ENCODE assay signal across 15 cellular contexts in the genomic region with DNA sequence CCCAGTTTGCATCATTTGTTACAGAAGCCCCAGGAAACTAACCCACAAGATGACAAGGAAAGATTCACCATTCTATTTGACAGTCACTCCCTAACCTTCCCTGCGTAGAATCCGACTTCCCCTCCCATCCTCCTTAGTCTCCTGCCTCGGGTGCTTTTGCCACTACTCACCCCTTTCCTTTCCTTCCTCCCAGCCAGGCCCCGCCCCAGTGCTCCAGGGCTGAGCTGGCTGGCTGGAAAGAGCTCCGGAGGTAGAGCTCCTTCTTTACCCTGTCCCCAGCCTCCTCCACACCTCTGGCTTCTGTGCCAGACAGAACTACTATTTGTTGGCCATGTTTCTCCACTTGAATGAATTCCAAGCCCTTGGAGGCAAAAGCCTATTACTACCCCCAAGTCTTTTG.
DNase-seq lines count a peak whose midpoint lies in the region; ATAC-seq, FAIRE-seq and TF ChIP-seq lines count a peak whose summit lies in the region.
"Had no signal": no experiment of that assay in that cellular context is flagged by ENCODE, and none has a peak within 500 bp of the region (broad histone marks: within the 10 kb centered on the region; RNA-seq: fewer than 3 reads in every experiment).

No MANE protein-coding gene starts in this region.

- H3K27ac ChIP-seq in astrocyte (ENCODE audit: low read depth, low read length) (no peak overlapping the region), left lung (no peak overlapping the region), smooth muscle cell (ENCODE audit: low read depth) (no peak overlapping the region)
- H3K27ac ChIP-seq: ascending aorta, coronary artery had no signal

- H3K4me3 ChIP-seq in astrocyte (ENCODE audit: insufficient read depth, low read depth, low read length) (no peak overlapping the region), left lung (no peak overlapping the region), lower leg skin (ENCODE audit: low read depth, poor library complexity, severe bottlenecking) (no peak overlapping the region), smooth muscle cell (no peak overlapping the region)
- H3K4me3 ChIP-seq: ascending aorta, coronary artery had no signal

- H4K20me1 ChIP-seq in astrocyte (ENCODE audit: insufficient read depth, low read length) (no peaks in the 10 kb centered on the region), smooth muscle cell (ENCODE audit: low read depth) (no peaks in the 10 kb centered on the region)

- peaks cover 3% of the 10 kb centered on the region for H3K4me1 Mint-ChIP-seq in astrocyte (ENCODE audit: low read depth, unreplicated experiment)
- H3K4me1 Mint-ChIP-seq: activated CD4-positive, alpha-beta T cell treated with anti-CD3 and anti-CD28 coated beads, Interleukin-2, amount 10 ng/mL, durations not matched to agents 24 days and 14 days; stimulated activated naive CD8-positive, alpha-beta T cell treated with anti-CD3 and anti-CD28 coated beads, Interleukin-15, amount 100 ng/mL, for 72 hours had no signal

- H3K4me2 ChIP-seq in astrocyte (ENCODE audit: low read length) (no peak overlapping the region), smooth muscle cell (no peak overlapping the region)

- no peaks in the 10 kb centered on the region for H3K36me3 Mint-ChIP-seq in astrocyte (ENCODE audit: low read depth, unreplicated experiment)
- H3K36me3 Mint-ChIP-seq: CD8-positive, alpha-beta T cell; mesothelial cell of epicardium had no signal

- H3K36me3 ChIP-seq in astrocyte (ENCODE audit: insufficient read depth, low read length) (no peaks in the 10 kb centered on the region), left lung (no peaks in the 10 kb centered on the region), smooth muscle cell (ENCODE audit: low read depth) (no peaks in the 10 kb centered on the region)
- H3K36me3 ChIP-seq: ascending aorta had no signal

- H3K4me3 Mint-ChIP-seq in astrocyte (ENCODE audit: unreplicated experiment): no peak overlapping the region
- H3K4me3 Mint-ChIP-seq: activated CD4-positive, alpha-beta T cell treated with anti-CD3 and anti-CD28 coated beads, Interleukin-2, amount 10 ng/mL, durations not matched to agents 24 days and 14 days; CD8-positive, alpha-beta T cell; mesothelial cell of epicardium; stimulated activated naive CD8-positive, alpha-beta T cell treated with anti-CD3 and anti-CD28 coated beads, Interleukin-15, amount 100 ng/mL, for 72 hours had no signal

- H3K9ac ChIP-seq in astrocyte (ENCODE audit: low read length): no peak overlapping the region
- H3K9ac ChIP-seq in smooth muscle cell (ENCODE audit: low read depth): no peak overlapping the region

- peak; percentile 90 for ATAC-seq in left lung
- ATAC-seq: CD8-positive, alpha-beta T cell; stimulated activated naive CD8-positive, alpha-beta T cell treated with anti-CD3 and anti-CD28 coated beads, Interleukin-15, amount 100 ng/mL, for 72 hours had no signal

- intact Hi-C loops in left lung (cut with DNase I): no loop called here
- intact Hi-C loops in lower leg skin (cut with DNase I; ENCODE audit: low total_unique reads): no loop called here

- H3K27me3 ChIP-seq in astrocyte (ENCODE audit: insufficient read depth, low read length) (peaks cover 7% of the 10 kb centered on the region), left lung (no peaks in the 10 kb centered on the region), smooth muscle cell (ENCODE audit: low read depth) (peaks cover 10% of the 10 kb centered on the region)
- H3K27me3 ChIP-seq: ascending aorta had no signal

- TF ChIP-seq POLR2A in lower leg skin (IDR thresholded peaks at IDR 0.05): no peak
- no peak for TF ChIP-seq POLR2A in erythroblast (IDR thresholded peaks at IDR 0.05; ENCODE audit: low read length)

- peak overlapping the region; percentile 31 for H3K27ac Mint-ChIP-seq in astrocyte (ENCODE audit: unreplicated experiment)
- H3K27ac Mint-ChIP-seq: activated CD4-positive, alpha-beta T cell treated with anti-CD3 and anti-CD28 coated beads, Interleukin-2, amount 10 ng/mL, durations not matched to agents 24 days and 14 days; CD8-positive, alpha-beta T cell; mesothelial cell of epicardium; stimulated activated naive CD8-positive, alpha-beta T cell treated with anti-CD3 and anti-CD28 coated beads, Interleukin-15, amount 100 ng/mL, for 72 hours had no signal

- DNase-seq in AG08396 (ENCODE audit: low spot score) (peak; percentile 36), HCEC 1CT (peak; percentile 2), astrocyte (ENCODE audit: low read depth) (no peak), left lung (peak in 1 of 2 donors; percentile 74), UCSD-AML1 (lab: John Stamatoyannopoulos, UW; ENCODE audit: unreplicated experiment) (no peak), lower leg skin (ENCODE audit: low spot score in 2 of 2) (no peak), smooth muscle cell (lab: John Stamatoyannopoulos, UW; ENCODE audit: unreplicated experiment) (no peak), erythroblast (lab: John Stamatoyannopoulos, UW) (no peak)
- DNase-seq: activated naive CD4-positive, alpha-beta T cell treated with Interleukin-2 at 50 U/mL for 16 hours; CD8-positive, alpha-beta T cell; stimulated activated naive CD8-positive, alpha-beta T cell treated with anti-CD3 and anti-CD28 coated beads, Interleukin-15, amount 100 ng/mL, for 72 hours had no signal

- H3K4me1 ChIP-seq in astrocyte (ENCODE audit: insufficient read depth, low read length) (peaks cover 2% of the 10 kb centered on the region), left lung (peaks cover 0 to 6% of the 10 kb centered on the region in 2 donors), smooth muscle cell (ENCODE audit: low read depth) (no peaks in the 10 kb centered on the region)
- H3K4me1 ChIP-seq: ascending aorta had no signal

- no peaks in the 10 kb centered on the region for H3F3A ChIP-seq in smooth muscle cell (ENCODE audit: low read depth)

- WGBS in lower leg skin, 2 donors: 22 to 39% methylated on average over 5 of the region's 5 CpGs
- WGBS in smooth muscle cell (ENCODE audit: low lambda C conversion rate): 45% methylated on average over 5 of the region's 5 CpGs

- H3K27me3 Mint-ChIP-seq in astrocyte (ENCODE audit: low read depth, unreplicated experiment): peaks cover 2% of the 10 kb centered on the region

- TF ChIP-seq CTCF in astrocyte (IDR thresholded peaks at IDR 0.05; ENCODE audit: insufficient read depth, low read depth, low read length) (no peak), left lung (IDR thresholded peaks at IDR 0.05) (no peak), lower leg skin (IDR thresholded peaks at IDR 0.05) (no peak), smooth muscle cell (IDR thresholded peaks at IDR 0.05; ENCODE audit: borderline replicate concordance, insufficient read depth, poor library complexity, severe bottlenecking) (no peak)

- no peak for FAIRE-seq in astrocyte (lab: Jason Lieb, UNC)

- H2AFZ ChIP-seq in astrocyte (ENCODE audit: low read depth, low read length): peak overlapping the region; percentile 28
- no peak overlapping the region for H2AFZ ChIP-seq in smooth muscle cell (ENCODE audit: low read depth)

- peaks cover 3% of the 10 kb centered on the region for H3K9me3 Mint-ChIP-seq in astrocyte (ENCODE audit: unreplicated experiment)
- H3K9me3 Mint-ChIP-seq: activated CD4-positive, alpha-beta T cell treated with anti-CD3 and anti-CD28 coated beads, Interleukin-2, amount 10 ng/mL, durations not matched to agents 24 days and 14 days; CD8-positive, alpha-beta T cell; stimulated activated naive CD8-positive, alpha-beta T cell treated with anti-CD3 and anti-CD28 coated beads, Interleukin-15, amount 100 ng/mL, for 72 hours had no signal

- H3K79me2 ChIP-seq in astrocyte (ENCODE audit: insufficient read depth, low read length) (no peaks in the 10 kb centered on the region), smooth muscle cell (ENCODE audit: low read depth) (no peaks in the 10 kb centered on the region)

- H3K9me3 ChIP-seq in astrocyte (ENCODE audit: insufficient read depth, low read depth, low read length) (no peaks in the 10 kb centered on the region), left lung (no peaks in the 10 kb centered on the region), smooth muscle cell (replicated peaks; ENCODE audit: low read depth) (no peaks in the 10 kb centered on the region)
- H3K9me3 ChIP-seq: ascending aorta had no signal

Comparison
In these comparisons a context has a peak if more than half of its experiments do, and no peak if none do; other contexts are left out.
1. DNase-seq: peak in AG08396 (single experiment) and HCEC 1CT (single experiment); none in astrocyte (single experiment), UCSD-AML1 (single experiment), lower leg skin (0 of 2), smooth muscle cell (single experiment) and erythroblast (0 of 2).